8 cellular contexts compared by ENCODE assay signal in the genomic region with DNA sequence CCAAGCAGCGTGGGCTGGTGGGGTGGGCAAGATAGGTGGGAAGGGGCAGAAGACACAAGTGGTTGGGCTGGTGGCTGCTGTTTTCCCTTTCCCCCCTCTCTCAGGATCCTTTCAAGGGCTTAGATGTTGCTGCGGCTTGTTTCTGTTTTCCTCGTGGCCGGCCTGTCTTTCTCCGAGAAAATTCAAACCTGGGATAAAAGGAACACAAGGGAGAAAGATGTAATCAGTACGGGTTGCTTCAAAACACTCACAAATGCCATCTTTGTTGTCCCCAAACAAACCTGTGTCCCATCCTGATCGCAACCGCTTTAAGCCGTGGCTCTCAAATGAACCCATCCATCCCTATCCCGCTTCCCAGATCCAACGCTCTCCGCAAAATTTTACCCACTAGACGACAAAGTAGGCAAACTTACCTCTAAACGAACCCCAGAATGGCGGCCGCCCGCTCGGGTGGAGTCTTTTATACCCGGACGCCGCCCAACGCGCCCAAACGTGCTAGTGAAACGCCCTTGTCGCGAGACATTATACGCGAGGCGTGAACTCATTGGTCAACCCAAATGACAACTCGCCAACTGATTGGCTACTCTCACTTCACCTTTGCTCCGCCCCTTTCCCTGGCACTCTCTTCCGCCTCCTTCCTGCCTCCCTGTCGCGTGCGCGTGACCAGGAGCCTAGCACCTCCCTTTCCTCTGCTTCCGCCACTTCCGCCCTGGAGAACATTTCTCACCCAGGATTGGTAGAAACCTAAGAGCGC.
DNase-seq lines count a peak whose midpoint lies in the region; ATAC-seq and TF ChIP-seq lines count a peak whose summit lies in the region.

TSS of gene PPP1R10 (minus strand) at position 433 of the 754 bp plus-strand sequence. CDS start 7,299 bp downstream, outside the sequence.

- ATAC-seq in GM19035 (IDR thresholded peaks at IDR 0.05; ENCODE audit: unreplicated experiment) (peak; percentile 83), HG03354 (IDR thresholded peaks at IDR 0.05; ENCODE audit: poor library complexity, severe bottlenecking, unreplicated experiment) (peak; percentile 81)
- ATAC-seq in activated CD4-positive, CD25-positive, alpha-beta regulatory T cell treated with anti-CD3 and anti-CD28 coated beads, Interleukin-2, amount 50 U/mL, for 24 hours, result peak; percentile 74 to 80

- no peak for TF ChIP-seq CTCF in AG09319 (IDR thresholded peaks at IDR 0.05; ENCODE audit: low read depth, low read length)

- peak; percentile 100 for DNase-seq in AG09319 (ENCODE audit: extremely low read depth, low read depth)
- DNase-seq in NCI-H446 treated with DMSO at 0.1 percent for 48 hours (lab: John Stamatoyannopoulos, UW), result peak; percentile 100
- peak; percentile 100 for DNase-seq in cerebellar cortex (ENCODE audit: low spot score)
- DNase-seq in iris pigment epithelial cell (ENCODE audit: low read depth), result peak; percentile 100
- DNase-seq in stimulated activated CD4-positive, alpha-beta T cell treated with anti-CD3 and anti-CD28 coated beads, Interleukin-12 subunit alpha, Interleukin-12 subunit beta, amount 100 ng/mL, for 4 hours, result peak; percentile 95

Comparison
In these comparisons a context has a peak if more than half of its experiments do, and no peak if none do; other contexts are left out.
1. Peak in every context shown above with its lines: DNase-seq and ATAC-seq.